In the genomic region with DNA sequence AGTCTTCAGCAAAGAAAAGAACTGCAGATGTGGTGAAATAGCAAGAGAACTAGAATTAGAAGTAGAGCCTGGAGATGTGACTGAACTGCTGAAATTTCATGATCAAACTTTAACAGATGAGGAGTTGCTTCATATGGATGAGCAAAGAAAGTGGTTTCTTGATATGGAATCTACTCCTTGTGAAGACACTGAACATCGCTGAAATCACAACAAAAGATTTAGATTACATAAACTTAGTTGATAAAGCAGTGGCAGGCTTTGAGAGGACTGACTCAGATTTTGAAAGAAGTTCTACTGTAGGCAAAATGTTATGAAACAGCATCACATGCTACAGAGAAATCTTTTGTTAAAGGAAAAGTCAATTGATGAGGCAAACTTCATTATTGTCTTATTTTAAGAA, we compare ENCODE assay signal across 24 cellular contexts.
DNase-seq lines count a peak whose midpoint lies in the region; ATAC-seq, FAIRE-seq and TF ChIP-seq lines count a peak whose summit lies in the region.
"Had no signal": no experiment of that assay in that cellular context is flagged by ENCODE, and none has a peak within 500 bp of the region (broad histone marks: within the 10 kb centered on the region; RNA-seq: fewer than 3 reads in every experiment).

No MANE protein-coding gene starts in this region.

- DNase-seq in A549 (ENCODE audit: low read depth in 1 of 2, low spot score in 1 of 2): no peak
- peak; percentile 61 for DNase-seq in NCI-H226
- peak; percentile 10 for DNase-seq in fibroblast of villous mesenchyme (ENCODE audit: low read depth)
- no peak for DNase-seq in HK-2 (ENCODE audit: unreplicated experiment)
- DNase-seq in MV-4-11 (lab: John Stamatoyannopoulos, UW): no peak
- DNase-seq: ACHN; BE2C; C1 segment of cervical spinal cord; CD4-positive, alpha-beta memory T cell; CD4-positive, CD25-positive, alpha-beta regulatory T cell; CD8-positive, alpha-beta memory T cell; COR-L47; DMS 273 treated with DMSO at 0.1 percent for 48 hours; DMS153; DMS53; DMS79; DND-41; EL; GDM1 had no signal

- no peak for TF ChIP-seq RAD21 in A549 (conservative IDR thresholded peaks at IDR 0.05 in 1 of 2, IDR thresholded peaks at IDR 0.05 in 1 of 2)

- no peak overlapping the region for H3K4me3 ChIP-seq in A549
- H3K4me3 ChIP-seq in fibroblast of villous mesenchyme (ENCODE audit: low read depth, low read length): no peak overlapping the region
- H3K4me3 ChIP-seq: BLaER1, GM12878 had no signal

- TF ChIP-seq CTCF in A549 (IDR thresholded peaks at IDR 0.05) (no peak), fibroblast of villous mesenchyme (IDR thresholded peaks at IDR 0.05; ENCODE audit: insufficient read depth, low read depth, low read length) (no peak)

- CTCF ChIA-PET in A549 (lab: Yijun Ruan, JAX): no interaction called here

- no peaks in the 10 kb centered on the region for H3K9me3 ChIP-seq in A549
- H3K9me3 ChIP-seq: BE2C, BLaER1 had no signal

- peak; percentile 88 for FAIRE-seq in A549 (lab: Jason Lieb, UNC)
- FAIRE-seq: GM12878, GM19239 had no signal

- no peak overlapping the region for H3K4me2 ChIP-seq in A549
- H3K4me2 ChIP-seq: BLaER1 had no signal

- 0% methylated on average over 1 of the region's 1 CpG for WGBS in A549 (ENCODE audit: missing lambda C conversion rate)

- no peak for ATAC-seq in A549
- ATAC-seq in HG02970 (IDR thresholded peaks at IDR 0.05; ENCODE audit: low FRiP score, unreplicated experiment): no peak
- ATAC-seq: GM12878 had no signal

- no peak for TF ChIP-seq POLR2A in A549 (IDR thresholded peaks at IDR 0.05; ENCODE audit: low read length)

- POLR2A ChIA-PET in A549 (lab: Yijun Ruan, JAX): no interaction called here

- TF ChIP-seq EP300 in A549 (IDR thresholded peaks at IDR 0.05): no peak

- H3K27ac ChIP-seq in A549: no peak overlapping the region
- H3K27ac ChIP-seq: 22Rv1, BLaER1 had no signal

- no peaks in the 10 kb centered on the region for H3K4me1 ChIP-seq in A549
- H3K4me1 ChIP-seq: BLaER1 had no signal

TF ChIP-seq in A549, 52 proteins besides CTCF, POLR2A, EP300 and RAD21:
- no peak for TF ChIP-seq CHD2 (IDR thresholded peaks at IDR 0.05; ENCODE audit: low read length, partially characterized antibody)
- TF ChIP-seq HOXB5 (CRISPR knock-in tag; IDR thresholded peaks at IDR 0.05): no peak
- no peak for TF ChIP-seq HOXB13 (CRISPR knock-in tag; IDR thresholded peaks at IDR 0.05; ENCODE audit: low read depth)
- no peak for TF ChIP-seq CBX2 (IDR thresholded peaks at IDR 0.05; ENCODE audit: borderline replicate concordance, low read depth)
- no peak for TF ChIP-seq EHMT2 (IDR thresholded peaks at IDR 0.05; ENCODE audit: low read depth)
- TF ChIP-seq TFCP2L1 (CRISPR knock-in tag; IDR thresholded peaks at IDR 0.05): no peak
- no peak for TF ChIP-seq FOXS1 (CRISPR knock-in tag; IDR thresholded peaks at IDR 0.05)
- no peak for TF ChIP-seq CBX8 (IDR thresholded peaks at IDR 0.05)
- no peak for TF ChIP-seq PHF8 (IDR thresholded peaks at IDR 0.05; ENCODE audit: borderline replicate concordance, low read depth)
- TF ChIP-seq REST (IDR thresholded peaks at IDR 0.05): no peak
- TF ChIP-seq POLR2AphosphoS2 (conservative IDR thresholded peaks at IDR 0.05; ENCODE audit: low read length): no peak
- TF ChIP-seq HES2 (IDR thresholded peaks at IDR 0.05): no peak
- no peak for TF ChIP-seq MYC (IDR thresholded peaks at IDR 0.05; ENCODE audit: borderline replicate concordance, low read length)
- TF ChIP-seq EHF (CRISPR knock-in tag; IDR thresholded peaks at IDR 0.05): no peak
- TF ChIP-seq, protein P1, sequence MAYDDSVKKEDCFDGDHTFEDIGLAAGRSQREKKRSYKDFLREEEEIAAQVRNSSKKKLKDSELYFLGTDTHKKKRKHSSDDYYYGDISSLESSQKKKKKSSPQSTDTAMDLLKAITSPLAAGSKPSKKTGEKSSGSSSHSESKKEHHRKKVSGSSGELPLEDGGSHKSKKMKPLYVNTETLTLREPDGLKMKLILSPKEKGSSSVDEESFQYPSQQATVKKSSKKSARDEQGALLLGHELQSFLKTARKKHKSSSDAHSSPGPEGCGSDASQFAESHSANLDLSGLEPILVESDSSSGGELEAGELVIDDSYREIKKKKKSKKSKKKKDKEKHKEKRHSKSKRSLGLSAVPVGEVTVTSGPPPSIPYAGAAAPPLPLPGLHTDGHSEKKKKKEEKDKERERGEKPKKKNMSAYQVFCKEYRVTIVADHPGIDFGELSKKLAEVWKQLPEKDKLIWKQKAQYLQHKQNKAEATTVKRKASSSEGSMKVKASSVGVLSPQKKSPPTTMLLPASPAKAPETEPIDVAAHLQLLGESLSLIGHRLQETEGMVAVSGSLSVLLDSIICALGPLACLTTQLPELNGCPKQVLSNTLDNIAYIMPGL (CRISPR knock-in tag; IDR thresholded peaks at IDR 0.05; ENCODE audit: borderline replicate concordance): no peak
- TF ChIP-seq KDM1A (IDR thresholded peaks at IDR 0.05; ENCODE audit: low read depth): no peak
- TF ChIP-seq FOSL2 (IDR thresholded peaks at IDR 0.05): no peak
- no peak for TF ChIP-seq FOSL2 (CRISPR knock-in tag; IDR thresholded peaks at IDR 0.05)
- no peak for TF ChIP-seq ESRRA (IDR thresholded peaks at IDR 0.05; ENCODE audit: borderline replicate concordance, low read length)

Comparison
In these comparisons a context has a peak if more than half of its experiments do, and no peak if none do; other contexts are left out.
1. DNase-seq: peak in NCI-H226 (single experiment) and fibroblast of villous mesenchyme (single experiment); none in A549 (0 of 2), HK-2 (single experiment) and MV-4-11 (single experiment).